ENCODE assay signal across 8 cellular contexts in genomic region chr2:104733544-104733943, GRCh38.
A peak's percentile ranks its signal among the peaks of the same experiment; 100 is the strongest.
DNase-seq lines count a peak whose midpoint lies in the region; ATAC-seq and TF ChIP-seq lines count a peak whose summit lies in the region.

No MANE protein-coding gene starts in this region.

- no peak overlapping the region for H3K9ac ChIP-seq in liver (ENCODE audit: low read depth in 1 of 2, low read length in 2 of 2)

- no peak overlapping the region for H3K4me2 ChIP-seq in DOHH2 (ENCODE audit: low read length)

- H3K79me2 ChIP-seq in DOHH2 (ENCODE audit: control insufficient read depth, low read length), result no peaks in the 10 kb centered on the region

- TF ChIP-seq RAD21 in liver (IDR thresholded peaks at IDR 0.05), result peak; percentile 17 to 63

- CTCF ChIA-PET in RWPE1 (lab: Yijun Ruan, JAX), result no interaction called here

- POLR2A ChIA-PET in RWPE1 (lab: Yijun Ruan, JAX; ENCODE audit: low non-redundant PET), result no interaction called here

- DNase-seq in RWPE1 (ENCODE audit: low spot score) (peak; percentile 7), caudate nucleus (lab: John Stamatoyannopoulos, UW) (no peak)
- no peak for DNase-seq in effector CD4-positive, alpha-beta T cell

- H3K36me3 ChIP-seq in DOHH2 (ENCODE audit: control insufficient read depth, low read length), result no peaks in the 10 kb centered on the region
- H3K36me3 ChIP-seq in liver (ENCODE audit: control insufficient read depth in 4 of 4, insufficient read depth in 3 of 4, low read depth in 1 of 4, low read length in 3 of 4), result no peaks in the 10 kb centered on the region

- no peaks in the 10 kb centered on the region for H3K4me1 ChIP-seq in DOHH2 (ENCODE audit: control insufficient read depth, low read length)
- no peaks in the 10 kb centered on the region for H3K4me1 ChIP-seq in liver (ENCODE audit: control insufficient read depth in 4 of 4, insufficient read depth in 4 of 4, low read length in 3 of 4)

- H3K27me3 ChIP-seq in DOHH2 (ENCODE audit: control insufficient read depth, low read length), result no peaks in the 10 kb centered on the region
- H3K27me3 ChIP-seq in liver (ENCODE audit: control insufficient read depth in 4 of 4, insufficient read depth in 4 of 4, low read length in 3 of 4), result peaks cover 0 to 8% (median 0%) of the 10 kb centered on the region in 4 donors

- H3K4me3 ChIP-seq in DOHH2 (ENCODE audit: low read length), result no peak overlapping the region
- no peak overlapping the region for H3K4me3 ChIP-seq in liver (ENCODE audit: low read depth in 1 of 3, low read length in 3 of 3)

- H3K27ac ChIP-seq in DOHH2 (ENCODE audit: low read depth, low read length), result no peak overlapping the region
- H3K27ac ChIP-seq in RWPE1, result no peak overlapping the region
- H3K27ac ChIP-seq in liver (ENCODE audit: low read depth in 1 of 2, low read length in 2 of 2), result no peak overlapping the region
- H3K27ac ChIP-seq in caudate nucleus (ENCODE audit: low read depth, low read length), result no peak overlapping the region

- H3F3A ChIP-seq in DOHH2 (ENCODE audit: control insufficient read depth, insufficient read depth), result no peaks in the 10 kb centered on the region

- no peaks in the 10 kb centered on the region; the same call in 1 of the 2 replicates for H3K9me3 ChIP-seq in DOHH2 (ENCODE audit: control insufficient read depth, insufficient read depth, low read length)
- peaks cover 0 to 5% (median 3%) of the 10 kb centered on the region in 4 donors for H3K9me3 ChIP-seq in liver (ENCODE audit: control insufficient read depth in 4 of 4, low read length in 3 of 4)

- TF ChIP-seq CTCF in DOHH2 (IDR thresholded peaks at IDR 0.05; ENCODE audit: low read depth, low read length, poor library complexity, severe bottlenecking), result peak; percentile 65
- TF ChIP-seq CTCF in RWPE1 (conservative IDR thresholded peaks at IDR 0.05; ENCODE audit: low read depth), result peak; percentile 27; the same call in 1 of the 2 replicates
- TF ChIP-seq CTCF in liver (IDR thresholded peaks at IDR 0.05; ENCODE audit: low read depth, low read length, missing input control), result peak; percentile 30

- 38% methylated on average over 5 of the region's 5 CpGs for WGBS in liver

- H4K20me1 ChIP-seq in DOHH2 (ENCODE audit: control insufficient read depth, insufficient read depth, low read depth, low read length), result no peaks in the 10 kb centered on the region

- ATAC-seq in GM18868 (IDR thresholded peaks at IDR 0.05; ENCODE audit: unreplicated experiment) (peak; percentile 88), HG02943 (IDR thresholded peaks at IDR 0.05; ENCODE audit: low read depth, unreplicated experiment) (peak; percentile 94), GM19452 (IDR thresholded peaks at IDR 0.05; ENCODE audit: unreplicated experiment) (no peak)

- H3K9me2 ChIP-seq in DOHH2 (replicated peaks; ENCODE audit: control insufficient read depth, low read length), result no peaks in the 10 kb centered on the region

TF ChIP-seq in liver, 16 proteins besides CTCF, POLR2A, EP300 and RAD21:
- TF ChIP-seq FOXA1 (IDR thresholded peaks at IDR 0.05) (no peak), ATF3 (IDR thresholded peaks at IDR 0.05) (no peak), YY1 (IDR thresholded peaks at IDR 0.05) (no peak), REST (IDR thresholded peaks at IDR 0.05) (no peak), ZBTB33 (IDR thresholded peaks at IDR 0.05) (no peak), SP1 (IDR thresholded peaks at IDR 0.05) (no peak), RXRA (IDR thresholded peaks at IDR 0.05) (no peak), JUND (IDR thresholded peaks at IDR 0.05) (no peak), GABPA (IDR thresholded peaks at IDR 0.05 in 1 of 2, conservative IDR thresholded peaks at IDR 0.05 in 1 of 2) (no peak)
TF ChIP-seq in liver: peak in this region for 0.
